Comparison of ENCODE assay signal across 2 cellular contexts in the genomic region with DNA sequence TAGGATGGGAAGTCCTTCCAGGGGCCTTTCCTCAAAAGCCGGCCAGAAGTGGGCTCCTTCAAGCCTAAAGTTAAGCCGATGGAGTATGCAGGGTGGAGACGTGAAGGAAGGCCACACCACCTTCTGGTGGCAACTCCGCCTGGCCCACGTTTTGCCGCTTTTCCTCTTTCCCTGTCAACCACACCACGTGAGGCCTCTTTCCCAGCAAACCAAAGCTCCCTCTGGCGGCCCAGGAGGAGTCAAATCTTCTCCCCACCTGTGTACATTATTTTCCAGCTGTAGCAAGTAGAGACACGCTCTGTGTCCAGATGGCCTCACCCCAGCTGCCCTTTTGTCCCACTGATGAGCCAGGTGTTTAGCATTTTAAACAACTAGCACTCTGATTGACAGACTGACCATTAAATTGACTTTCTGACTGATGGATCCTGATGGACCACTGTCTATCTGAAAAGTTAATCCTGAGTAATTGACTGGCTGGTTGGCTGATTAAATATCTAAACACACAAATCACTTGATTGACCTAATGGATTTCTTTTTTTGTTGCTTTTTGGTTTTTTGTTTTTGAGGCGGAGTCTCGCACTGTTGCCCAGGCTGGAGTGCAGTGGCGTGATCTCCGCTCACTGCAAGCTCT.
A peak's percentile ranks its signal among the peaks of the same experiment; 100 is the strongest.
TF ChIP-seq lines count a peak whose summit lies in the region.

No MANE protein-coding gene starts in this region.

TF ChIP-seq in A549, 52 proteins besides CTCF, POLR2A, EP300 and RAD21 (continued from another document):
- TF ChIP-seq HOXB5 (CRISPR knock-in tag; IDR thresholded peaks at IDR 0.05) = 0 out of 2 replicates have a peak, but pooled peaks have one; percentile 32
- TF ChIP-seq, protein P1, sequence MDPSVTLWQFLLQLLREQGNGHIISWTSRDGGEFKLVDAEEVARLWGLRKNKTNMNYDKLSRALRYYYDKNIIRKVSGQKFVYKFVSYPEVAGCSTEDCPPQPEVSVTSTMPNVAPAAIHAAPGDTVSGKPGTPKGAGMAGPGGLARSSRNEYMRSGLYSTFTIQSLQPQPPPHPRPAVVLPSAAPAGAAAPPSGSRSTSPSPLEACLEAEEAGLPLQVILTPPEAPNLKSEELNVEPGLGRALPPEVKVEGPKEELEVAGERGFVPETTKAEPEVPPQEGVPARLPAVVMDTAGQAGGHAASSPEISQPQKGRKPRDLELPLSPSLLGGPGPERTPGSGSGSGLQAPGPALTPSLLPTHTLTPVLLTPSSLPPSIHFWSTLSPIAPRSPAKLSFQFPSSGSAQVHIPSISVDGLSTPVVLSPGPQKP (IDR thresholded peaks at IDR 0.05; ENCODE audit: low read depth, low read length) = no peak
- no peak for TF ChIP-seq TP53 (CRISPR knock-in tag; IDR thresholded peaks at IDR 0.05)
- TF ChIP-seq NFE2L2 (conservative IDR thresholded peaks at IDR 0.05; ENCODE audit: low read length) = no peak
- no peak for TF ChIP-seq RARB (CRISPR knock-in tag; IDR thresholded peaks at IDR 0.05)
- TF ChIP-seq, protein P2, sequence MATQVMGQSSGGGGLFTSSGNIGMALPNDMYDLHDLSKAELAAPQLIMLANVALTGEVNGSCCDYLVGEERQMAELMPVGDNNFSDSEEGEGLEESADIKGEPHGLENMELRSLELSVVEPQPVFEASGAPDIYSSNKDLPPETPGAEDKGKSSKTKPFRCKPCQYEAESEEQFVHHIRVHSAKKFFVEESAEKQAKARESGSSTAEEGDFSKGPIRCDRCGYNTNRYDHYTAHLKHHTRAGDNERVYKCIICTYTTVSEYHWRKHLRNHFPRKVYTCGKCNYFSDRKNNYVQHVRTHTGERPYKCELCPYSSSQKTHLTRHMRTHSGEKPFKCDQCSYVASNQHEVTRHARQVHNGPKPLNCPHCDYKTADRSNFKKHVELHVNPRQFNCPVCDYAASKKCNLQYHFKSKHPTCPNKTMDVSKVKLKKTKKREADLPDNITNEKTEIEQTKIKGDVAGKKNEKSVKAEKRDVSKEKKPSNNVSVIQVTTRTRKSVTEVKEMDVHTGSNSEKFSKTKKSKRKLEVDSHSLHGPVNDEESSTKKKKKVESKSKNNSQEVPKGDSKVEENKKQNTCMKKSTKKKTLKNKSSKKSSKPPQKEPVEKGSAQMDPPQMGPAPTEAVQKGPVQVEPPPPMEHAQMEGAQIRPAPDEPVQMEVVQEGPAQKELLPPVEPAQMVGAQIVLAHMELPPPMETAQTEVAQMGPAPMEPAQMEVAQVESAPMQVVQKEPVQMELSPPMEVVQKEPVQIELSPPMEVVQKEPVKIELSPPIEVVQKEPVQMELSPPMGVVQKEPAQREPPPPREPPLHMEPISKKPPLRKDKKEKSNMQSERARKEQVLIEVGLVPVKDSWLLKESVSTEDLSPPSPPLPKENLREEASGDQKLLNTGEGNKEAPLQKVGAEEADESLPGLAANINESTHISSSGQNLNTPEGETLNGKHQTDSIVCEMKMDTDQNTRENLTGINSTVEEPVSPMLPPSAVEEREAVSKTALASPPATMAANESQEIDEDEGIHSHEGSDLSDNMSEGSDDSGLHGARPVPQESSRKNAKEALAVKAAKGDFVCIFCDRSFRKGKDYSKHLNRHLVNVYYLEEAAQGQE (IDR thresholded peaks at IDR 0.05) = no peak
- TF ChIP-seq, protein P3, sequence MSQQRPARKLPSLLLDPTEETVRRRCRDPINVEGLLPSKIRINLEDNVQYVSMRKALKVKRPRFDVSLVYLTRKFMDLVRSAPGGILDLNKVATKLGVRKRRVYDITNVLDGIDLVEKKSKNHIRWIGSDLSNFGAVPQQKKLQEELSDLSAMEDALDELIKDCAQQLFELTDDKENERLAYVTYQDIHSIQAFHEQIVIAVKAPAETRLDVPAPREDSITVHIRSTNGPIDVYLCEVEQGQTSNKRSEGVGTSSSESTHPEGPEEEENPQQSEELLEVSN (IDR thresholded peaks at IDR 0.05; ENCODE audit: borderline replicate concordance, low read depth) = peak; percentile 95
- 0 out of 2 replicates have a peak, but pooled peaks have one; percentile 42 for TF ChIP-seq EHF (CRISPR knock-in tag; IDR thresholded peaks at IDR 0.05)
- no peak for TF ChIP-seq RFX5 (IDR thresholded peaks at IDR 0.05)
- TF ChIP-seq CBX8 (IDR thresholded peaks at IDR 0.05) = no peak
- TF ChIP-seq, protein P4, sequence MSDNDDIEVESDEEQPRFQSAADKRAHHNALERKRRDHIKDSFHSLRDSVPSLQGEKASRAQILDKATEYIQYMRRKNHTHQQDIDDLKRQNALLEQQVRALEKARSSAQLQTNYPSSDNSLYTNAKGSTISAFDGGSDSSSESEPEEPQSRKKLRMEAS (IDR thresholded peaks at IDR 0.05) = peak; percentile 95
- peak; percentile 49; the same call in 2 of the 3 replicates for TF ChIP-seq SMC3 (IDR thresholded peaks at IDR 0.05)
- TF ChIP-seq CHD2 (IDR thresholded peaks at IDR 0.05; ENCODE audit: low read length, partially characterized antibody) = no peak
- peak; percentile 72 for TF ChIP-seq HOXB13 (CRISPR knock-in tag; IDR thresholded peaks at IDR 0.05; ENCODE audit: low read depth)
- TF ChIP-seq, protein P5, sequence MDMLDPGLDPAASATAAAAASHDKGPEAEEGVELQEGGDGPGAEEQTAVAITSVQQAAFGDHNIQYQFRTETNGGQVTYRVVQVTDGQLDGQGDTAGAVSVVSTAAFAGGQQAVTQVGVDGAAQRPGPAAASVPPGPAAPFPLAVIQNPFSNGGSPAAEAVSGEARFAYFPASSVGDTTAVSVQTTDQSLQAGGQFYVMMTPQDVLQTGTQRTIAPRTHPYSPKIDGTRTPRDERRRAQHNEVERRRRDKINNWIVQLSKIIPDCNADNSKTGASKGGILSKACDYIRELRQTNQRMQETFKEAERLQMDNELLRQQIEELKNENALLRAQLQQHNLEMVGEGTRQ (IDR thresholded peaks at IDR 0.05) = peak; percentile 80
- no peak for TF ChIP-seq BHLHE40 (IDR thresholded peaks at IDR 0.05; ENCODE audit: low read depth, low read length)

TF ChIP-seq in H1, 55 proteins besides CTCF, POLR2A, EP300 and RAD21 (continued from another document):
- TF ChIP-seq SIN3A (conservative IDR thresholded peaks at IDR 0.05 in 1 of 2, IDR thresholded peaks at IDR 0.05 in 1 of 2; ENCODE audit: low read depth in 1 of 2, low read length in 2 of 2) (peak; percentile 73 to 74; a peak in 2 of 4 replicates), CREB1 (IDR thresholded peaks at IDR 0.05) (peak; percentile 34; the same call in 1 of the 2 replicates), EGR1 (IDR thresholded peaks at IDR 0.05; ENCODE audit: borderline replicate concordance, low read depth, low read length) (0 out of 2 replicates have a peak, but pooled peaks have one; percentile 21), RNF2 (IDR thresholded peaks at IDR 0.05; ENCODE audit: borderline replicate concordance, low read depth, low read length, missing control alignments, poor library complexity, severe bottlenecking) (no peak), GABPA (IDR thresholded peaks at IDR 0.05; ENCODE audit: borderline replicate concordance, insufficient read depth, low read length) (no peak), TCF12 (IDR thresholded peaks at IDR 0.05; ENCODE audit: low read depth, low read length) (peak; percentile 68; the same call in 1 of the 2 replicates), EZH2 (IDR thresholded peaks at IDR 0.05; ENCODE audit: low read depth, low read length, severe bottlenecking) (no peak), CHD1 (IDR thresholded peaks at IDR 0.05; ENCODE audit: low read depth, low read length) (no peak), CEBPB (IDR thresholded peaks at IDR 0.05; ENCODE audit: low read depth, low read length) (no peak), CHD2 (IDR thresholded peaks at IDR 0.05; ENCODE audit: low read length) (no peak), NRF1 (IDR thresholded peaks at IDR 0.05; ENCODE audit: low read depth, low read length) (no peak)
- TF ChIP-seq, protein P4 (IDR thresholded peaks at IDR 0.05) = peak; percentile 98
- TF ChIP-seq, protein P3 (IDR thresholded peaks at IDR 0.05) = peak; percentile 98
- TF ChIP-seq, protein P6, sequence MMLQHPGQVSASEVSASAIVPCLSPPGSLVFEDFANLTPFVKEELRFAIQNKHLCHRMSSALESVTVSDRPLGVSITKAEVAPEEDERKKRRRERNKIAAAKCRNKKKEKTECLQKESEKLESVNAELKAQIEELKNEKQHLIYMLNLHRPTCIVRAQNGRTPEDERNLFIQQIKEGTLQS (IDR thresholded peaks at IDR 0.05; ENCODE audit: insufficient read depth, low read depth, low read length) = peak; percentile 81
- TF ChIP-seq, protein P5 (IDR thresholded peaks at IDR 0.05; ENCODE audit: low read length) = peak; percentile 86
